In the genomic region with DNA sequence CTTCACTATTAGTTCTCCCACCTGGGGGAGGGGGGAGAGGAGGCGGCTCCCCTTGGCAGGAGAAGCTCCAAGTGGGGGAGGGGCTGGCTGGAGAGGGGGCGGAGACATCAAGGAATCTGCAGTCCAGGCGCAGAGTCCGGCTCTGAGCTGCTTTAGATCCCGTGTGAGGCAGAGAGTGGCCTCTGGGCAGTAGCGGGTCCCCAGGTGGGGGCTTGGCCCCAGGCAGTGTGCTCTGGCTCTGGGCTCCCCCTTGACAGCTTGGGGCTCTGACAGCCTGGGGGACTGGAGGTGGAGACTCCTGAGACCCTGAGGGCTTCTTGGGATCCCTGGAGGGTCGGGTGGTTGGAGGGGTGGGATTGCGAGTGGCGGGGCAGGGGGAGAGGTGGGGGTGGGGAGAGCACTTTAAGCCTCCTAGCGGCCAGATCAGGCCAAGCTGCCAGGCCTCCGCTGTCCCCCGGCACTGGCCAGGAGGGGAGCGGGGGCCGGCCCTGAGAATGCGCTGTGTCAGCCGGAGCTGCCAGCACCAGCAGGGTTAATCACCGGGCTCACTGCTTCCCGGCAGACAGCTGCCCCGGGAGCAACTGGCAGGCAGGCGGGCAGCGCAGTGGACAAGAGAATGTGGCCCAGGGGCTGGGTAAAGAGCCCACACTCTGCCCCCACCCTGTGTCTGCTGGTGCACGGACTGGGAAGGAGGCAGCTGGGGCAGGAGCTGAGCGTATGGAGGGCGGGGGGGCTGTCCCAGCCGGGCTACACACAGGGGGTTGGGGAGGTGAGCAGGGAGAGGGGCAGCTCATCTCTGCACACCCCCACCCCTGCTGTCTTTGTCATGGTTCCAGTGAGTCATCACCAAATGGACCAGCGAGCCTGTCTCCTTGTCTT, we compare ENCODE assay signal across 8 cellular contexts. TPM values are rescaled to one million over a fixed set of nuclear protein-coding genes. Genes with fewer than 3 reads are reported as not detected.
A peak's percentile ranks its signal among the peaks of the same experiment; 100 is the strongest.
DNase-seq lines count a peak whose midpoint lies in the region; ATAC-seq and TF ChIP-seq lines count a peak whose summit lies in the region.

No MANE protein-coding gene starts in this region.

- 8 to 9% methylated on average over 25 to 26 of the region's 26 CpGs for WGBS in heart right ventricle, 2 donors
- WGBS in lower leg skin, 2 donors = 3 to 6% methylated on average over 18 to 20 of the region's 26 CpGs

- H3K4me3 Mint-ChIP-seq in stimulated activated naive CD8-positive, alpha-beta T cell treated with anti-CD3 and anti-CD28 coated beads, Interleukin-15, amount 100 ng/mL, for 72 hours = peak overlapping the region in 1 of 2 donors; percentile 2

- no peaks in the 10 kb centered on the region for H3K36me3 ChIP-seq in heart right ventricle

- no peak for ATAC-seq in stimulated activated naive CD8-positive, alpha-beta T cell treated with anti-CD3 and anti-CD28 coated beads, Interleukin-15, Interleukin-2, amounts not matched to agents 100 U/mL and 50 U/mL, for 24 hours
- no peak for ATAC-seq in stimulated activated naive CD8-positive, alpha-beta T cell treated with anti-CD3 and anti-CD28 coated beads, Interleukin-15, amount 100 ng/mL, for 72 hours
- ATAC-seq in heart right ventricle (peak in 2 of 8 donors; percentile 2 to 5), GM21717 (IDR thresholded peaks at IDR 0.05; ENCODE audit: unreplicated experiment) (no peak)

- H3K4me3 ChIP-seq in heart right ventricle (peak overlapping the region in 8 of 10 donors; percentile 10 to 95 (median 56)), lower leg skin (ENCODE audit: low read depth, poor library complexity, severe bottlenecking) (no peak overlapping the region)

- TF ChIP-seq CTCF in heart right ventricle (IDR thresholded peaks at IDR 0.05) = peak; percentile 26 to 61 (median 52)
- no peak for TF ChIP-seq CTCF in lower leg skin (IDR thresholded peaks at IDR 0.05)

- no peak for TF ChIP-seq POLR2A in lower leg skin (IDR thresholded peaks at IDR 0.05)

- no peaks in the 10 kb centered on the region for H3K9me3 ChIP-seq in heart right ventricle

- intact Hi-C loops in heart right ventricle (cut with DNase I) (loop anchor here in 1 of 10 donors (5.0 kb wide), 1 partner anchor 67 kb away; the partner anchor contains the start of gene ADRM1), lower leg skin (cut with DNase I; ENCODE audit: low total_unique reads) (loop anchor here (10.0 kb wide), 1 partner anchor 54 kb away; no protein-coding TSS in a partner anchor)

- H3K27me3 Mint-ChIP-seq in stimulated activated naive CD8-positive, alpha-beta T cell treated with anti-CD3 and anti-CD28 coated beads, Interleukin-15, amount 100 ng/mL, for 72 hours = peaks cover 50% of the 10 kb centered on the region

- peak overlapping the region in 8 of 10 donors; percentile 38 to 99 (median 95) for H3K27ac ChIP-seq in heart right ventricle

- H3K9me3 Mint-ChIP-seq in stimulated activated naive CD8-positive, alpha-beta T cell treated with anti-CD3 and anti-CD28 coated beads, Interleukin-15, amount 100 ng/mL, for 72 hours = no peaks in the 10 kb centered on the region

- peaks cover 30 to 68% (median 67%) of the 10 kb centered on the region in 9 donors for H3K4me1 ChIP-seq in heart right ventricle

- no peak overlapping the region for H3K27ac Mint-ChIP-seq in stimulated activated naive CD8-positive, alpha-beta T cell treated with anti-CD3 and anti-CD28 coated beads, Interleukin-15, amount 100 ng/mL, for 72 hours

- H3K27me3 ChIP-seq in heart right ventricle = peaks cover 0 to 55% (median 0%) of the 10 kb centered on the region in 7 donors

- peaks cover 26% of the 10 kb centered on the region for H3K4me1 Mint-ChIP-seq in stimulated activated naive CD8-positive, alpha-beta T cell treated with anti-CD3 and anti-CD28 coated beads, Interleukin-15, amount 100 ng/mL, for 72 hours

- peak; percentile 26 for DNase-seq in stimulated activated naive CD8-positive, alpha-beta T cell treated with anti-CD3 and anti-CD28 coated beads, Interleukin-15, Interleukin-2, amounts not matched to agents 100 U/mL and 50 U/mL, for 24 hours
- no peak for DNase-seq in stimulated activated naive CD8-positive, alpha-beta T cell treated with anti-CD3 and anti-CD28 coated beads, Interleukin-15, amount 100 ng/mL, for 72 hours
- peak; percentile 82 for DNase-seq in SW480 (ENCODE audit: low spot score)
- peak; percentile 55 to 56 for DNase-seq in heart right ventricle
- DNase-seq in renal cortical epithelial cell (ENCODE audit: low read depth) = peak; percentile 73
- DNase-seq in lower leg skin (ENCODE audit: low spot score in 2 of 2) = no peak
- DNase-seq in NCI-H446 treated with DMSO at 0.1 percent for 48 hours (lab: John Stamatoyannopoulos, UW) = no peak

RNA-seq across cellular contexts. Expression of gene LAMA5, which starts 1.8 kb away (rescaled TPM):
- 100 to 1,000 TPM in 1 of 10 donors, 10 to 100 TPM in 9; 53.9 to 146 (median 67.2) TPM for total RNA-seq in heart right ventricle
- 100 to 1,000 TPM; 103 to 358 TPM for polyA plus RNA-seq in heart right ventricle
- total RNA-seq in renal cortical epithelial cell = 58.5 and 299 TPM in 2 replicates
- 100 to 1,000 TPM; 164 to 427 (median 196) TPM for total RNA-seq in lower leg skin

RNA-seq across cellular contexts. Expression of gene RPS21, which starts 18.0 kb away (rescaled TPM):
- 100 to 1,000 TPM; 512 to 811 (median 576) TPM for total RNA-seq in heart right ventricle
- 1,000 to 10,000 TPM; 1,609 to 4,111 TPM for polyA plus RNA-seq in heart right ventricle
- total RNA-seq in renal cortical epithelial cell = 170 and 654 TPM in 2 replicates
- 1,000 to 10,000 TPM; 1,664 to 5,734 (median 2,155) TPM for total RNA-seq in lower leg skin

RNA-seq across cellular contexts. Expression of gene CABLES2, which starts 38.2 kb away (rescaled TPM):
- total RNA-seq in heart right ventricle = 10 to 100 TPM in 2 of 10 donors, 1 to 10 TPM in 8; 5.6 to 11.9 (median 8.0) TPM
- 1 to 10 TPM; 2.9 to 6.9 TPM for polyA plus RNA-seq in heart right ventricle
- 2.7 TPM in 1 of 2 replicates, not detected in the other for total RNA-seq in renal cortical epithelial cell
- total RNA-seq in lower leg skin = 1 to 10 TPM; 2.8 to 5.3 (median 3.7) TPM

RNA-seq across cellular contexts. Expression of gene RBBP8NL, which starts 58.5 kb away (rescaled TPM):
- not detected for total RNA-seq in heart right ventricle
- polyA plus RNA-seq in heart right ventricle = not detected
- not detected in 2 replicates for total RNA-seq in renal cortical epithelial cell
- total RNA-seq in lower leg skin = 1 to 10 TPM; 4.3 to 8.5 (median 6.3) TPM

Comparison
In these comparisons a context has a peak if more than half of its experiments do, and no peak if none do; other contexts are left out.
1. DNase-seq: peak in stimulated activated naive CD8-positive, alpha-beta T cell treated with anti-CD3 and anti-CD28 coated beads, Interleukin-15, Interleukin-2, amounts not matched to agents 100 U/mL and 50 U/mL, for 24 hours (single experiment), SW480 (single experiment), heart right ventricle (2 of 2) and renal cortical epithelial cell (single experiment); none in stimulated activated naive CD8-positive, alpha-beta T cell treated with anti-CD3 and anti-CD28 coated beads, Interleukin-15, amount 100 ng/mL, for 72 hours (0 of 2), lower leg skin (0 of 2) and NCI-H446 treated with DMSO at 0.1 percent for 48 hours (single experiment).
2. CTCF ChIP-seq: peak in heart right ventricle (9 of 9); none in lower leg skin (0 of 3).